28 cellular contexts compared by ENCODE assay signal in genomic region chr17:79608729-79609039, GRCh38. TPM values are rescaled to one million over a fixed set of nuclear protein-coding genes. Genes with fewer than 3 reads are reported as not detected.
DNase-seq lines count a peak whose midpoint lies in the region; ATAC-seq, FAIRE-seq and TF ChIP-seq lines count a peak whose summit lies in the region.
"Had no signal": no experiment of that assay in that cellular context is flagged by ENCODE, and none has a peak within 500 bp of the region (broad histone marks: within the 10 kb centered on the region; RNA-seq: fewer than 3 reads in every experiment).

No MANE protein-coding gene starts in this region.

- TF ChIP-seq EP300 in A549 (IDR thresholded peaks at IDR 0.05) = no peak
- TF ChIP-seq EP300 in neural cell (conservative IDR thresholded peaks at IDR 0.05; ENCODE audit: poor library complexity, severe bottlenecking) = no peak

- no peak for TF ChIP-seq POLR2A in A549 (IDR thresholded peaks at IDR 0.05; ENCODE audit: low read length)

- H3K9me3 ChIP-seq in A549 (no peaks in the 10 kb centered on the region), HUES48 (ENCODE audit: control insufficient read depth, insufficient read depth, low read length) (no peaks in the 10 kb centered on the region), esophagus (ENCODE audit: control insufficient read depth in 2 of 2, insufficient read depth in 1 of 2, low read depth in 1 of 2, low read length in 1 of 2) (no peaks in the 10 kb centered on the region), neural cell (ENCODE audit: low read length) (no peaks in the 10 kb centered on the region), hepatocyte (ENCODE audit: low read depth) (no peaks in the 10 kb centered on the region)
- H3K9me3 ChIP-seq: HAP-1, upper lobe of right lung had no signal

- DNase-seq in A549 (ENCODE audit: low read depth in 1 of 2, low spot score in 1 of 2) (no peak), hepatocyte (ENCODE audit: low spot score) (no peak), NCI-H2171 treated with DMSO at 0.1 percent for 48 hours (lab: John Stamatoyannopoulos, UW) (no peak)
- no peak for DNase-seq in activated CD8-positive, alpha-beta memory T cell treated with anti-CD3 and anti-CD28 coated beads, Interleukin-2, amount 50 U/mL, for 48 hours
- DNase-seq in stimulated activated naive CD8-positive, alpha-beta T cell treated with anti-CD3 and anti-CD28 coated beads, Interleukin-15, Interleukin-2, amounts not matched to agents 100 U/mL and 50 U/mL, for 24 hours = no peak
- DNase-seq: 8988T; activated CD4-positive, alpha-beta T cell treated with anti-CD3 and anti-CD28 coated beads, Interleukin-2, amount 10 ng/mL, durations not matched to agents 7 days and 5 days; activated effector memory CD4-positive, alpha-beta T cell treated with Interleukin-2 at 50 U/mL for 16 hours; activated T-cell treated with anti-CD3 and anti-CD28 coated beads, Interleukin-2, amount 50 U/mL, for 1 hour; effector CD8-positive, alpha-beta T cell; kidney; left ventricle myocardium superior; mesendoderm; naive B cell; NCI-H146; NCI-H748 treated with DMSO at 0.1 percent for 48 hours; stimulated activated naive B cell treated with anti-CD40 and anti-IgM and Interleukin-4, amounts not matched to agents 10 μg/mL and 1 μg/mL and 100 μg/mL, for 72 hours; upper lobe of right lung had no signal

- H3K4me3 ChIP-seq in A549 (no peak overlapping the region), HUES48 (ENCODE audit: low read depth, low read length) (peak overlapping the region; percentile 11; the same call in 1 of the 2 replicates), esophagus (ENCODE audit: low read depth in 1 of 2, low read length in 2 of 2) (peak overlapping the region; percentile 3 to 4), neural cell (ENCODE audit: low read length) (peak overlapping the region; percentile 84), hepatocyte (no peak overlapping the region)
- H3K4me3 ChIP-seq: HAP-1, skin epidermis, upper lobe of right lung had no signal

- H3K9ac ChIP-seq in HUES48 (ENCODE audit: low read depth, low read length) (no peak overlapping the region), neural cell (ENCODE audit: low read length) (peak overlapping the region; percentile 74)

- H3K27me3 ChIP-seq in HUES48 (ENCODE audit: control insufficient read depth, insufficient read depth, low read length) (peaks cover 54% of the 10 kb centered on the region), esophagus (ENCODE audit: control insufficient read depth in 1 of 2, insufficient read depth in 2 of 2, low read length in 2 of 2) (peaks cover 8 to 24% of the 10 kb centered on the region in 2 donors), neural cell (ENCODE audit: insufficient read depth, low read depth, low read length) (peaks cover 39% of the 10 kb centered on the region), hepatocyte (peaks cover 89% of the 10 kb centered on the region)

- H3K79me2 ChIP-seq in neural cell (replicated peaks; ENCODE audit: insufficient read depth, low read length) (no peaks in the 10 kb centered on the region), hepatocyte (no peaks in the 10 kb centered on the region)

- no peak for ATAC-seq in A549
- ATAC-seq in stimulated activated naive CD8-positive, alpha-beta T cell treated with anti-CD3 and anti-CD28 coated beads, Interleukin-15, Interleukin-2, amounts not matched to agents 100 U/mL and 50 U/mL, for 24 hours = no peak

- peak overlapping the region; percentile 92; the same call in 2 of the 3 replicates for H3K4me2 ChIP-seq in A549
- peak overlapping the region; percentile 84 for H3K4me2 ChIP-seq in neural cell (ENCODE audit: low read length)
- no peak overlapping the region for H3K4me2 ChIP-seq in hepatocyte

- WGBS in A549 (ENCODE audit: missing lambda C conversion rate) = 84% methylated on average over 18 of the region's 26 CpGs
- 2% methylated on average over 21 to 26 of the region's 26 CpGs for WGBS in esophagus, 2 donors
- 2% methylated on average over 9 of the region's 26 CpGs for WGBS in hepatocyte (ENCODE audit: low lambda C conversion rate, missing lambda C conversion rate)

- H3K4me1 ChIP-seq in A549 = peaks cover 41% of the 10 kb centered on the region
- H3K4me1 ChIP-seq in HUES48 (ENCODE audit: control insufficient read depth, insufficient read depth, low read length) = peaks cover 15% of the 10 kb centered on the region
- H3K4me1 ChIP-seq in esophagus (ENCODE audit: control insufficient read depth in 2 of 2, insufficient read depth in 2 of 2, low read length in 1 of 2) = no peaks in the 10 kb centered on the region
- no peaks in the 10 kb centered on the region for H3K4me1 ChIP-seq in hepatocyte (ENCODE audit: insufficient read depth)
- H3K4me1 ChIP-seq: HAP-1, upper lobe of right lung had no signal

- CTCF ChIA-PET in A549 (lab: Yijun Ruan, JAX) = no interaction called here

- H2AFZ ChIP-seq in neural cell (ENCODE audit: low read depth, low read length) = no peak overlapping the region
- no peak overlapping the region for H2AFZ ChIP-seq in hepatocyte

- no peak for FAIRE-seq in A549 (lab: Jason Lieb, UNC)
- FAIRE-seq: bronchial epithelial cell, kidney had no signal

- H3K9me2 ChIP-seq in neural cell (ENCODE audit: insufficient read depth, low read length) (no peaks in the 10 kb centered on the region), hepatocyte (replicated peaks; ENCODE audit: insufficient read depth) (no peaks in the 10 kb centered on the region)

- TF ChIP-seq RAD21 in A549 (conservative IDR thresholded peaks at IDR 0.05 in 1 of 2, IDR thresholded peaks at IDR 0.05 in 1 of 2) (no peak), neural cell (conservative IDR thresholded peaks at IDR 0.05) (no peak)

- TF ChIP-seq CTCF in A549 (IDR thresholded peaks at IDR 0.05) (no peak), neural cell (IDR thresholded peaks at IDR 0.05; ENCODE audit: poor library complexity, severe bottlenecking) (no peak), hepatocyte (IDR thresholded peaks at IDR 0.05; ENCODE audit: poor library complexity) (no peak)

- H4K20me1 ChIP-seq in neural cell (ENCODE audit: insufficient read depth) = no peaks in the 10 kb centered on the region
- H4K20me1 ChIP-seq in hepatocyte (ENCODE audit: insufficient read depth, poor library complexity, severe bottlenecking) = no peaks in the 10 kb centered on the region

- no peaks in the 10 kb centered on the region for H3F3A ChIP-seq in neural cell (ENCODE audit: insufficient read depth, low read length, poor library complexity, severe bottlenecking)

- H3K27ac ChIP-seq in A549 (no peak overlapping the region), HUES48 (ENCODE audit: low read depth, low read length) (no peak overlapping the region), esophagus (ENCODE audit: low read depth in 2 of 2, low read length in 1 of 2) (no peak overlapping the region), neural cell (ENCODE audit: low read length) (no peak overlapping the region), hepatocyte (no peak overlapping the region)
- H3K27ac ChIP-seq: skin epidermis, upper lobe of right lung had no signal

- POLR2A ChIA-PET in A549 (lab: Yijun Ruan, JAX) = no interaction called here

- H3K36me3 ChIP-seq in HUES48 (ENCODE audit: control insufficient read depth, insufficient read depth, low read length) (no peaks in the 10 kb centered on the region), esophagus (ENCODE audit: control insufficient read depth in 2 of 2, insufficient read depth in 2 of 2, low read length in 1 of 2) (no peaks in the 10 kb centered on the region), neural cell (ENCODE audit: insufficient read depth, low read length) (no peaks in the 10 kb centered on the region), hepatocyte (replicated peaks; ENCODE audit: insufficient read depth, low read depth) (no peaks in the 10 kb centered on the region)
- H3K36me3 ChIP-seq: HAP-1, upper lobe of right lung had no signal

TF ChIP-seq in A549, 52 proteins besides CTCF, POLR2A, EP300 and RAD21 (continues in another document):
- TF ChIP-seq KDM5A (IDR thresholded peaks at IDR 0.05) (no peak), CHD2 (IDR thresholded peaks at IDR 0.05; ENCODE audit: low read length, partially characterized antibody) (no peak), MAZ (IDR thresholded peaks at IDR 0.05; ENCODE audit: borderline replicate concordance, low read depth, low read length) (no peak), HEYL (CRISPR knock-in tag; IDR thresholded peaks at IDR 0.05) (no peak), SREBF2 (IDR thresholded peaks at IDR 0.05) (no peak), NFE2L2 (conservative IDR thresholded peaks at IDR 0.05; ENCODE audit: low read length) (no peak), CHD4 (IDR thresholded peaks at IDR 0.05; ENCODE audit: borderline replicate concordance) (no peak), FOSL2 (IDR thresholded peaks at IDR 0.05) (no peak), FOSL2 (CRISPR knock-in tag; IDR thresholded peaks at IDR 0.05) (no peak), ZC3H11A (IDR thresholded peaks at IDR 0.05) (no peak), ZFP36 (IDR thresholded peaks at IDR 0.05; ENCODE audit: borderline replicate concordance, partially characterized antibody) (no peak), KDM1A (IDR thresholded peaks at IDR 0.05; ENCODE audit: low read depth) (no peak)

RNA-seq across cellular contexts. Expression of gene RBFOX3, which starts 2.2 kb away (rescaled TPM):
- 3.3 and 6.7 TPM in 2 replicates for polyA plus RNA-seq in A549 (2011; rRNA removed)
- polyA plus RNA-seq in A549 (2012; cell fraction: cytosol; rRNA removed) = 1.3 and 1.6 TPM in 2 replicates
- polyA plus RNA-seq in A549 (2012; cell fraction: nucleus; rRNA removed) = 3.6 and 4.5 TPM in 2 replicates
- polyA plus RNA-seq in A549 (2017; fragmentation: RNase III; extraction: RNeasy Plus Mini Kit Qiagen cat#74134 plus additional on column Dnase treatment) = 2.6 to 3.4 TPM (median 3.1 TPM) in 3 replicates
- 6.7 and 9.9 TPM in 2 replicates for polyA minus RNA-seq in A549 (2011; rRNA and poly(A)+ RNA removed)
- polyA plus RNA-seq in esophagus = 1 to 10 TPM; 3.6 to 5.3 TPM
- polyA plus RNA-seq in neural cell = 6.6 and 8.6 TPM in 2 replicates
- 4.1 and 6.4 TPM in 2 replicates for polyA minus RNA-seq in neural cell
- total RNA-seq in hepatocyte = not detected in 2 replicates
- 0.22 and 1.6 TPM in 2 replicates for polyA plus RNA-seq in hepatocyte
- total RNA-seq: activated CD4-positive, alpha-beta T cell treated with anti-CD3 and anti-CD28 coated beads, Interleukin-2, amount 10 ng/mL, durations not matched to agents 7 days and 5 days; activated CD8-positive, alpha-beta memory T cell treated with anti-CD3 and anti-CD28 coated beads for 36 hours; Daoy; kidney; left ventricle myocardium superior; LHCN-M2; omental fat pad; upper lobe of right lung had no signal

Comparison
In these comparisons a context has a peak if more than half of its experiments do, and no peak if none do; other contexts are left out.
1. H3K4me3 ChIP-seq: peak in HUES48 (single experiment), esophagus (2 of 2) and neural cell (single experiment); none in A549 (single experiment) and hepatocyte (single experiment).